19 cellular contexts compared by ENCODE assay signal in genomic region chr18:76618721-76619120, GRCh38.
DNase-seq lines count a peak whose midpoint lies in the region; ATAC-seq, FAIRE-seq and TF ChIP-seq lines count a peak whose summit lies in the region.
"Had no signal": no experiment of that assay in that cellular context is flagged by ENCODE, and none has a peak within 500 bp of the region (broad histone marks: within the 10 kb centered on the region; RNA-seq: fewer than 3 reads in every experiment).

No MANE protein-coding gene starts in this region.

- DNase-seq in D721Med (ENCODE audit: insufficient read length, low spot score) (no peak), astrocyte (ENCODE audit: low read depth) (no peak), lower lobe of right lung (no peak), sigmoid colon (no peak), SK-N-DZ (ENCODE audit: low spot score) (no peak), coronary artery (ENCODE audit: low spot score) (no peak), NCI-H2171 (lab: John Stamatoyannopoulos, UW) (no peak)
- no peak for DNase-seq in CD8-positive, alpha-beta memory T cell
- DNase-seq: activated gamma-delta T cell treated with Interleukin-2 at 50 U/mL for 16 hours; activated T-cell treated with anti-CD3 and anti-CD28 coated beads, Interleukin-2, amount 50 U/mL, for 1 hour; amniotic stem cell; Caco-2; cortex of kidney; DND-41; stimulated activated naive CD8-positive, alpha-beta T cell treated with anti-CD3 and anti-CD28 coated beads, Interleukin-15, amount 100 ng/mL, for 72 hours had no signal

- intact Hi-C loops in lower lobe of right lung (cut with DNase I): no loop called here
- intact Hi-C loops in sigmoid colon (cut with DNase I): no loop called here

- no peak for TF ChIP-seq EP300 in sigmoid colon (IDR thresholded peaks at IDR 0.05)

- no peak overlapping the region for H3K9ac ChIP-seq in astrocyte (ENCODE audit: low read length)
- H3K9ac ChIP-seq: KMS-11 had no signal

- no peak overlapping the region for H3K4me2 ChIP-seq in astrocyte (ENCODE audit: low read length)
- H3K4me2 ChIP-seq: KMS-11 had no signal

- FAIRE-seq in D721Med (lab: Jason Lieb, UNC) (peak; percentile 51), astrocyte (lab: Jason Lieb, UNC) (no peak)
- FAIRE-seq: endothelial cell of umbilical vein had no signal

- H3K9me3 ChIP-seq in astrocyte (ENCODE audit: insufficient read depth, low read depth, low read length) (no peaks in the 10 kb centered on the region), lower lobe of right lung (no peaks in the 10 kb centered on the region), sigmoid colon (no peaks in the 10 kb centered on the region)
- H3K9me3 ChIP-seq in CD8-positive, alpha-beta memory T cell (ENCODE audit: low read length): no peaks in the 10 kb centered on the region
- H3K9me3 ChIP-seq: Caco-2 had no signal

- POLR2A ChIA-PET in CD8-positive, alpha-beta memory T cell (lab: Charles Lee): no interaction called here

- H3K36me3 Mint-ChIP-seq in astrocyte (ENCODE audit: low read depth, unreplicated experiment): no peaks in the 10 kb centered on the region
- H3K36me3 Mint-ChIP-seq in CD8-positive, alpha-beta memory T cell: no peaks in the 10 kb centered on the region
- H3K36me3 Mint-ChIP-seq: memory B cell had no signal

- H2AFZ ChIP-seq in astrocyte (ENCODE audit: low read depth, low read length): no peak overlapping the region

- CTCF ChIA-PET in CD8-positive, alpha-beta memory T cell (lab: Charles Lee): no interaction called here

- peaks cover 8% of the 10 kb centered on the region for H3K27me3 Mint-ChIP-seq in astrocyte (ENCODE audit: low read depth, unreplicated experiment)
- H3K27me3 Mint-ChIP-seq in CD8-positive, alpha-beta memory T cell: peaks cover 30 to 59% of the 10 kb centered on the region in 2 donors

- peaks cover 27% of the 10 kb centered on the region for H3K4me1 ChIP-seq in astrocyte (ENCODE audit: insufficient read depth, low read length)
- peaks cover 34% of the 10 kb centered on the region for H3K4me1 ChIP-seq in lower lobe of right lung
- H3K4me1 ChIP-seq in sigmoid colon: peaks cover 0 to 30% (median 29%) of the 10 kb centered on the region in 4 donors
- no peaks in the 10 kb centered on the region for H3K4me1 ChIP-seq in CD8-positive, alpha-beta memory T cell (ENCODE audit: insufficient read depth, low read length)
- H3K4me1 ChIP-seq: Caco-2 had no signal

- H3K27ac Mint-ChIP-seq in astrocyte (ENCODE audit: unreplicated experiment): peak overlapping the region; percentile 78
- no peak overlapping the region for H3K27ac Mint-ChIP-seq in CD8-positive, alpha-beta memory T cell
- H3K27ac Mint-ChIP-seq: memory B cell; stimulated activated naive CD8-positive, alpha-beta T cell treated with anti-CD3 and anti-CD28 coated beads, Interleukin-15, amount 100 ng/mL, for 72 hours; T-helper 1 cell treated with Interleukin-12 subunit alpha and Interleukin-12 subunit beta and Interleukin-4 antibody, amounts not matched to agents 30 μg/mL and 1 μg/mL, for 36 hours had no signal

- peaks cover 28% of the 10 kb centered on the region for H3K4me1 Mint-ChIP-seq in astrocyte (ENCODE audit: low read depth, unreplicated experiment)
- H3K4me1 Mint-ChIP-seq in CD8-positive, alpha-beta memory T cell: peaks cover 5 to 10% (median 6%) of the 10 kb centered on the region in 3 donors
- H3K4me1 Mint-ChIP-seq: memory B cell had no signal

- H3K27ac ChIP-seq in astrocyte (ENCODE audit: low read depth, low read length) (no peak overlapping the region), lower lobe of right lung (peak overlapping the region; percentile 72), sigmoid colon (peak overlapping the region in 3 of 4 donors; percentile 57 to 77 (median 71)), coronary artery (no peak overlapping the region)
- H3K27ac ChIP-seq in CD8-positive, alpha-beta memory T cell (ENCODE audit: low read depth, low read length): no peak overlapping the region
- H3K27ac ChIP-seq: KMS-11 had no signal

- ATAC-seq in lower lobe of right lung: no peak
- ATAC-seq: stimulated activated naive CD8-positive, alpha-beta T cell treated with anti-CD3 and anti-CD28 coated beads, Interleukin-15, amount 100 ng/mL, for 72 hours had no signal

- 72 to 80% methylated on average over 2 of the region's 2 CpGs for WGBS in sigmoid colon, 2 donors

- TF ChIP-seq CTCF in D721Med (IDR thresholded peaks at IDR 0.05; ENCODE audit: insufficient read depth, missing control alignments): no peak
- TF ChIP-seq CTCF in astrocyte (IDR thresholded peaks at IDR 0.05; ENCODE audit: insufficient read depth, low read depth, low read length): no peak
- TF ChIP-seq CTCF in lower lobe of right lung (IDR thresholded peaks at IDR 0.05): no peak
- no peak for TF ChIP-seq CTCF in sigmoid colon (IDR thresholded peaks at IDR 0.05)
- TF ChIP-seq CTCF in coronary artery (IDR thresholded peaks at IDR 0.05): no peak

- no peaks in the 10 kb centered on the region for H4K20me1 ChIP-seq in astrocyte (ENCODE audit: insufficient read depth, low read length)

- no peak for TF ChIP-seq POLR2A in sigmoid colon (IDR thresholded peaks at IDR 0.05)

- H3K79me2 ChIP-seq in astrocyte (ENCODE audit: insufficient read depth, low read length): no peaks in the 10 kb centered on the region

- H3K4me3 ChIP-seq in astrocyte (ENCODE audit: insufficient read depth, low read depth, low read length) (no peak overlapping the region), lower lobe of right lung (no peak overlapping the region), sigmoid colon (no peak overlapping the region), coronary artery (no peak overlapping the region)
- no peak overlapping the region for H3K4me3 ChIP-seq in CD8-positive, alpha-beta memory T cell (ENCODE audit: low read length)

- H3K4me3 Mint-ChIP-seq in astrocyte (ENCODE audit: unreplicated experiment): no peak overlapping the region
- H3K4me3 Mint-ChIP-seq in CD8-positive, alpha-beta memory T cell: no peak overlapping the region
- H3K4me3 Mint-ChIP-seq: memory B cell; stimulated activated naive CD8-positive, alpha-beta T cell treated with anti-CD3 and anti-CD28 coated beads, Interleukin-15, amount 100 ng/mL, for 72 hours; T-helper 1 cell treated with Interleukin-12 subunit alpha and Interleukin-12 subunit beta and Interleukin-4 antibody, amounts not matched to agents 30 μg/mL and 1 μg/mL, for 36 hours had no signal

- no peaks in the 10 kb centered on the region for H3K36me3 ChIP-seq in astrocyte (ENCODE audit: insufficient read depth, low read length)
- H3K36me3 ChIP-seq in lower lobe of right lung: no peaks in the 10 kb centered on the region
- H3K36me3 ChIP-seq in sigmoid colon: no peaks in the 10 kb centered on the region
- H3K36me3 ChIP-seq in CD8-positive, alpha-beta memory T cell (ENCODE audit: insufficient read depth, low read length): no peaks in the 10 kb centered on the region

- no peaks in the 10 kb centered on the region for H3K9me3 Mint-ChIP-seq in astrocyte (ENCODE audit: unreplicated experiment)
- no peaks in the 10 kb centered on the region for H3K9me3 Mint-ChIP-seq in CD8-positive, alpha-beta memory T cell
- H3K9me3 Mint-ChIP-seq: memory B cell; stimulated activated naive CD8-positive, alpha-beta T cell treated with anti-CD3 and anti-CD28 coated beads, Interleukin-15, amount 100 ng/mL, for 72 hours; T-helper 1 cell treated with Interleukin-12 subunit alpha and Interleukin-12 subunit beta and Interleukin-4 antibody, amounts not matched to agents 30 μg/mL and 1 μg/mL, for 36 hours had no signal

- peaks cover 4% of the 10 kb centered on the region for H3K27me3 ChIP-seq in astrocyte (ENCODE audit: insufficient read depth, low read length)
- no peaks in the 10 kb centered on the region for H3K27me3 ChIP-seq in lower lobe of right lung (ENCODE audit: low read depth)
- no peaks in the 10 kb centered on the region for H3K27me3 ChIP-seq in sigmoid colon
- no peaks in the 10 kb centered on the region for H3K27me3 ChIP-seq in CD8-positive, alpha-beta memory T cell (ENCODE audit: insufficient read depth, low read length, poor library complexity, severe bottlenecking)

Comparison
In these comparisons a context has a peak if more than half of its experiments do, and no peak if none do; other contexts are left out.
1. H3K27ac ChIP-seq: peak in lower lobe of right lung (single experiment) and sigmoid colon (3 of 4); none in astrocyte (single experiment), CD8-positive, alpha-beta memory T cell (single experiment) and coronary artery (0 of 2).